In the genomic region with DNA sequence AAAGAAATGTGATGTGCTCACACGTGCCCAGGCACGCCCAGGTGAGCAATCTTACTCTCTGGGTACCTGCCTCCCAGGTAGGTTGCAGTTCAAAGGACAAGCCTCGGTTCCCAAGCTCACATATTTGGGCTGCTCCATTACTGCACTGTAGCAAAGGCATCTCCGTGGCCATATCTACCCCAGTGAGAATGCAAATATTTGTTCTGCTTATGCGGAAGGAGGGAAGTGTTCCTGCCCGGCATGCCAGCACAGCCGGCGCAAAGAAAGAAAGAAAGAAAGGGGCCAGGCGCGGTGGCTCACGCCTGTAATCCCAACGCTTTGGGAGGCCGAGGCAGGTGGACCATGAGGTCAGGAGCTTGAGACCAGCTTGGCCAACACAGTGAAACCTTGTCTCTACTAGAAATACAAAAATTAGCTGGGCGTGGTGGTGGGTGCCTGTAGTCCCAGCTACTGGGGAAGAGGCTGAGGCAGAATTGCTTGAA, we compare ENCODE assay signal across 2 cellular contexts.
TF ChIP-seq lines count a peak whose summit lies in the region.

No MANE protein-coding gene starts in this region.

TF ChIP-seq in HEK293, 187 proteins besides CTCF, POLR2A, EP300 and RAD21:
- TF ChIP-seq, protein P1, sequence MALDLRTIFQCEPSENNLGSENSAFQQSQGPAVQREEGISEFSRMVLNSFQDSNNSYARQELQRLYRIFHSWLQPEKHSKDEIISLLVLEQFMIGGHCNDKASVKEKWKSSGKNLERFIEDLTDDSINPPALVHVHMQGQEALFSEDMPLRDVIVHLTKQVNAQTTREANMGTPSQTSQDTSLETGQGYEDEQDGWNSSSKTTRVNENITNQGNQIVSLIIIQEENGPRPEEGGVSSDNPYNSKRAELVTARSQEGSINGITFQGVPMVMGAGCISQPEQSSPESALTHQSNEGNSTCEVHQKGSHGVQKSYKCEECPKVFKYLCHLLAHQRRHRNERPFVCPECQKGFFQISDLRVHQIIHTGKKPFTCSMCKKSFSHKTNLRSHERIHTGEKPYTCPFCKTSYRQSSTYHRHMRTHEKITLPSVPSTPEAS (tag by site-specific recombination; IDR thresholded peaks at IDR 0.05) = no peak
- TF ChIP-seq ZNF600 (tag by site-specific recombination; IDR thresholded peaks at IDR 0.05) (0 out of 2 replicates have a peak, but pooled peaks have one; percentile 12), ZNF184 (tag by site-specific recombination; IDR thresholded peaks at IDR 0.05) (no peak)

TF ChIP-seq in H1, 55 proteins besides CTCF, POLR2A, EP300 and RAD21:
- TF ChIP-seq ASH2L (IDR thresholded peaks at IDR 0.05; ENCODE audit: low read length) (no peak), JUN (IDR thresholded peaks at IDR 0.05; ENCODE audit: low read depth, low read length) (no peak), SIRT6 (IDR thresholded peaks at IDR 0.05; ENCODE audit: low read length) (no peak), POU5F1 (IDR thresholded peaks at IDR 0.05; ENCODE audit: low read depth, low read length) (no peak)
- TF ChIP-seq, protein P2, sequence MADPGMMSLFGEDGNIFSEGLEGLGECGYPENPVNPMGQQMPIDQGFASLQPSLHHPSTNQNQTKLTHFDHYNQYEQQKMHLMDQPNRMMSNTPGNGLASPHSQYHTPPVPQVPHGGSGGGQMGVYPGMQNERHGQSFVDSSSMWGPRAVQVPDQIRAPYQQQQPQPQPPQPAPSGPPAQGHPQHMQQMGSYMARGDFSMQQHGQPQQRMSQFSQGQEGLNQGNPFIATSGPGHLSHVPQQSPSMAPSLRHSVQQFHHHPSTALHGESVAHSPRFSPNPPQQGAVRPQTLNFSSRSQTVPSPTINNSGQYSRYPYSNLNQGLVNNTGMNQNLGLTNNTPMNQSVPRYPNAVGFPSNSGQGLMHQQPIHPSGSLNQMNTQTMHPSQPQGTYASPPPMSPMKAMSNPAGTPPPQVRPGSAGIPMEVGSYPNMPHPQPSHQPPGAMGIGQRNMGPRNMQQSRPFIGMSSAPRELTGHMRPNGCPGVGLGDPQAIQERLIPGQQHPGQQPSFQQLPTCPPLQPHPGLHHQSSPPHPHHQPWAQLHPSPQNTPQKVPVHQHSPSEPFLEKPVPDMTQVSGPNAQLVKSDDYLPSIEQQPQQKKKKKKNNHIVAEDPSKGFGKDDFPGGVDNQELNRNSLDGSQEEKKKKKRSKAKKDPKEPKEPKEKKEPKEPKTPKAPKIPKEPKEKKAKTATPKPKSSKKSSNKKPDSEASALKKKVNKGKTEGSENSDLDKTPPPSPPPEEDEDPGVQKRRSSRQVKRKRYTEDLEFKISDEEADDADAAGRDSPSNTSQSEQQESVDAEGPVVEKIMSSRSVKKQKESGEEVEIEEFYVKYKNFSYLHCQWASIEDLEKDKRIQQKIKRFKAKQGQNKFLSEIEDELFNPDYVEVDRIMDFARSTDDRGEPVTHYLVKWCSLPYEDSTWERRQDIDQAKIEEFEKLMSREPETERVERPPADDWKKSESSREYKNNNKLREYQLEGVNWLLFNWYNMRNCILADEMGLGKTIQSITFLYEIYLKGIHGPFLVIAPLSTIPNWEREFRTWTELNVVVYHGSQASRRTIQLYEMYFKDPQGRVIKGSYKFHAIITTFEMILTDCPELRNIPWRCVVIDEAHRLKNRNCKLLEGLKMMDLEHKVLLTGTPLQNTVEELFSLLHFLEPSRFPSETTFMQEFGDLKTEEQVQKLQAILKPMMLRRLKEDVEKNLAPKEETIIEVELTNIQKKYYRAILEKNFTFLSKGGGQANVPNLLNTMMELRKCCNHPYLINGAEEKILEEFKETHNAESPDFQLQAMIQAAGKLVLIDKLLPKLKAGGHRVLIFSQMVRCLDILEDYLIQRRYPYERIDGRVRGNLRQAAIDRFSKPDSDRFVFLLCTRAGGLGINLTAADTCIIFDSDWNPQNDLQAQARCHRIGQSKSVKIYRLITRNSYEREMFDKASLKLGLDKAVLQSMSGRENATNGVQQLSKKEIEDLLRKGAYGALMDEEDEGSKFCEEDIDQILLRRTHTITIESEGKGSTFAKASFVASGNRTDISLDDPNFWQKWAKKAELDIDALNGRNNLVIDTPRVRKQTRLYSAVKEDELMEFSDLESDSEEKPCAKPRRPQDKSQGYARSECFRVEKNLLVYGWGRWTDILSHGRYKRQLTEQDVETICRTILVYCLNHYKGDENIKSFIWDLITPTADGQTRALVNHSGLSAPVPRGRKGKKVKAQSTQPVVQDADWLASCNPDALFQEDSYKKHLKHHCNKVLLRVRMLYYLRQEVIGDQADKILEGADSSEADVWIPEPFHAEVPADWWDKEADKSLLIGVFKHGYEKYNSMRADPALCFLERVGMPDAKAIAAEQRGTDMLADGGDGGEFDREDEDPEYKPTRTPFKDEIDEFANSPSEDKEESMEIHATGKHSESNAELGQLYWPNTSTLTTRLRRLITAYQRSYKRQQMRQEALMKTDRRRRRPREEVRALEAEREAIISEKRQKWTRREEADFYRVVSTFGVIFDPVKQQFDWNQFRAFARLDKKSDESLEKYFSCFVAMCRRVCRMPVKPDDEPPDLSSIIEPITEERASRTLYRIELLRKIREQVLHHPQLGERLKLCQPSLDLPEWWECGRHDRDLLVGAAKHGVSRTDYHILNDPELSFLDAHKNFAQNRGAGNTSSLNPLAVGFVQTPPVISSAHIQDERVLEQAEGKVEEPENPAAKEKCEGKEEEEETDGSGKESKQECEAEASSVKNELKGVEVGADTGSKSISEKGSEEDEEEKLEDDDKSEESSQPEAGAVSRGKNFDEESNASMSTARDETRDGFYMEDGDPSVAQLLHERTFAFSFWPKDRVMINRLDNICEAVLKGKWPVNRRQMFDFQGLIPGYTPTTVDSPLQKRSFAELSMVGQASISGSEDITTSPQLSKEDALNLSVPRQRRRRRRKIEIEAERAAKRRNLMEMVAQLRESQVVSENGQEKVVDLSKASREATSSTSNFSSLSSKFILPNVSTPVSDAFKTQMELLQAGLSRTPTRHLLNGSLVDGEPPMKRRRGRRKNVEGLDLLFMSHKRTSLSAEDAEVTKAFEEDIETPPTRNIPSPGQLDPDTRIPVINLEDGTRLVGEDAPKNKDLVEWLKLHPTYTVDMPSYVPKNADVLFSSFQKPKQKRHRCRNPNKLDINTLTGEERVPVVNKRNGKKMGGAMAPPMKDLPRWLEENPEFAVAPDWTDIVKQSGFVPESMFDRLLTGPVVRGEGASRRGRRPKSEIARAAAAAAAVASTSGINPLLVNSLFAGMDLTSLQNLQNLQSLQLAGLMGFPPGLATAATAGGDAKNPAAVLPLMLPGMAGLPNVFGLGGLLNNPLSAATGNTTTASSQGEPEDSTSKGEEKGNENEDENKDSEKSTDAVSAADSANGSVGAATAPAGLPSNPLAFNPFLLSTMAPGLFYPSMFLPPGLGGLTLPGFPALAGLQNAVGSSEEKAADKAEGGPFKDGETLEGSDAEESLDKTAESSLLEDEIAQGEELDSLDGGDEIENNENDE (IDR thresholded peaks at IDR 0.05; ENCODE audit: insufficient replicate concordance, low read length) = no peak
- TF ChIP-seq, protein P3, sequence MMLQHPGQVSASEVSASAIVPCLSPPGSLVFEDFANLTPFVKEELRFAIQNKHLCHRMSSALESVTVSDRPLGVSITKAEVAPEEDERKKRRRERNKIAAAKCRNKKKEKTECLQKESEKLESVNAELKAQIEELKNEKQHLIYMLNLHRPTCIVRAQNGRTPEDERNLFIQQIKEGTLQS (IDR thresholded peaks at IDR 0.05; ENCODE audit: insufficient read depth, low read depth, low read length) = no peak
TF ChIP-seq in H1: peak in this region for 0.
